ENCODE assay signal across 22 cellular contexts in genomic region chr3:29438580-29438979, GRCh38.
DNase-seq lines count a peak whose midpoint lies in the region; ATAC-seq and TF ChIP-seq lines count a peak whose summit lies in the region.
"Had no signal": no experiment of that assay in that cellular context is flagged by ENCODE, and none has a peak within 500 bp of the region (broad histone marks: within the 10 kb centered on the region; RNA-seq: fewer than 3 reads in every experiment).

No MANE protein-coding gene starts in this region.

- 95% methylated on average over 3 of the region's 3 CpGs for WGBS in smooth muscle cell (ENCODE audit: low lambda C conversion rate)

- H3K27ac Mint-ChIP-seq in HFFc6, result peak overlapping the region; percentile 1; the same call in 1 of the 2 replicates
- H3K27ac Mint-ChIP-seq in mesothelial cell of epicardium, result peak overlapping the region; percentile 5
- no peak overlapping the region for H3K27ac Mint-ChIP-seq in stimulated activated memory B cell treated with anti-CD40 and anti-IgM and Interleukin-4, amounts not matched to agents 10 μg/mL and 1 μg/mL and 100 μg/mL, for 72 hours
- H3K27ac Mint-ChIP-seq: CD4-positive, alpha-beta T cell had no signal

- H2AFZ ChIP-seq in SU-DHL-6 (ENCODE audit: low read depth, low read length, severe bottlenecking) (peak overlapping the region; percentile 24), smooth muscle cell (ENCODE audit: low read depth) (no peak overlapping the region)

- TF ChIP-seq CTCF in HFFc6 (IDR thresholded peaks at IDR 0.05) (no peak), SU-DHL-6 (IDR thresholded peaks at IDR 0.05; ENCODE audit: insufficient read depth, low read length, poor library complexity, severe bottlenecking) (no peak), mesothelial cell of epicardium (IDR thresholded peaks at IDR 0.05; ENCODE audit: unreplicated experiment) (no peak), smooth muscle cell (IDR thresholded peaks at IDR 0.05; ENCODE audit: borderline replicate concordance, insufficient read depth, poor library complexity, severe bottlenecking) (no peak)

- H3K4me1 Mint-ChIP-seq in HFFc6 (ENCODE audit: low read depth), result peaks cover 58% of the 10 kb centered on the region
- H3K4me1 Mint-ChIP-seq in mesothelial cell of epicardium, result peaks cover 29% of the 10 kb centered on the region
- H3K4me1 Mint-ChIP-seq in stimulated activated memory B cell treated with anti-CD40 and anti-IgM and Interleukin-4, amounts not matched to agents 10 μg/mL and 1 μg/mL and 100 μg/mL, for 72 hours, result no peaks in the 10 kb centered on the region

- DNase-seq in HFFc6, result no peak
- DNase-seq in mesothelial cell of epicardium (ENCODE audit: low spot score in 2 of 2, unreplicated experiment in 2 of 2), result no peak
- DNase-seq in smooth muscle cell (lab: John Stamatoyannopoulos, UW; ENCODE audit: unreplicated experiment), result no peak
- DNase-seq in HAP-1 (ENCODE audit: low spot score in 2 of 2), result no peak
- no peak for DNase-seq in substantia nigra (lab: John Stamatoyannopoulos, UW)
- DNase-seq: Caco-2; CD4-positive, alpha-beta T cell; DMS 273 treated with DMSO at 0.1 percent for 48 hours; DND-41; GDM1; H7; NCI-H1105 treated with DMSO at 0.1 percent for 48 hours; NCI-H1694; NCI-H2081 treated with DMSO at 0.1 percent for 48 hours; NCI-H2171 treated with DMSO at 0.1 percent for 48 hours; NCI-H524 treated with DMSO at 0.1 percent for 48 hours; OCI-M1; Right ventricle myocardium superior had no signal

- H3K36me3 Mint-ChIP-seq in HFFc6 (ENCODE audit: low read depth) (peaks cover 21% of the 10 kb centered on the region), mesothelial cell of epicardium (peaks cover 16% of the 10 kb centered on the region)
- no peaks in the 10 kb centered on the region for H3K36me3 Mint-ChIP-seq in stimulated activated memory B cell treated with anti-CD40 and anti-IgM and Interleukin-4, amounts not matched to agents 10 μg/mL and 1 μg/mL and 100 μg/mL, for 72 hours

- H3K27me3 Mint-ChIP-seq in HFFc6 (ENCODE audit: insufficient read depth), result no peaks in the 10 kb centered on the region
- H3K27me3 Mint-ChIP-seq in mesothelial cell of epicardium (ENCODE audit: low read depth), result no peaks in the 10 kb centered on the region
- no peaks in the 10 kb centered on the region for H3K27me3 Mint-ChIP-seq in stimulated activated memory B cell treated with anti-CD40 and anti-IgM and Interleukin-4, amounts not matched to agents 10 μg/mL and 1 μg/mL and 100 μg/mL, for 72 hours
- H3K27me3 Mint-ChIP-seq: CD4-positive, alpha-beta T cell had no signal

- in situ Hi-C loops in HAP-1 (cut with MboI; ENCODE audit: low sequenced_read_pairs), result no loop called here

- H3K27ac ChIP-seq in SU-DHL-6 (ENCODE audit: low read depth, low read length), result no peak overlapping the region
- H3K27ac ChIP-seq in smooth muscle cell (ENCODE audit: low read depth), result peak overlapping the region; percentile 82
- H3K27ac ChIP-seq in substantia nigra (ENCODE audit: low read depth, low read length, poor library complexity, severe bottlenecking), result no peak overlapping the region
- H3K27ac ChIP-seq: KMS-11 had no signal

- H4K20me1 ChIP-seq in SU-DHL-6 (ENCODE audit: low read depth, low read length), result no peaks in the 10 kb centered on the region
- H4K20me1 ChIP-seq in smooth muscle cell (ENCODE audit: low read depth), result no peaks in the 10 kb centered on the region

- H3F3A ChIP-seq in SU-DHL-6 (ENCODE audit: insufficient read depth), result no peaks in the 10 kb centered on the region
- peaks cover 15% of the 10 kb centered on the region for H3F3A ChIP-seq in smooth muscle cell (ENCODE audit: low read depth)

- H3K27me3 ChIP-seq in SU-DHL-6 (ENCODE audit: low read length) (no peaks in the 10 kb centered on the region), smooth muscle cell (ENCODE audit: low read depth) (no peaks in the 10 kb centered on the region), HAP-1 (ENCODE audit: low read depth) (no peaks in the 10 kb centered on the region)

- no peak overlapping the region for H3K9ac ChIP-seq in SU-DHL-6 (ENCODE audit: low read length)
- no peak overlapping the region for H3K9ac ChIP-seq in smooth muscle cell (ENCODE audit: low read depth)
- H3K9ac ChIP-seq: KMS-11 had no signal

- H3K4me1 ChIP-seq in smooth muscle cell (ENCODE audit: low read depth) (peaks cover 35% of the 10 kb centered on the region), HAP-1 (peaks cover 32% of the 10 kb centered on the region)
- H3K4me1 ChIP-seq: Caco-2 had no signal

- no peaks in the 10 kb centered on the region for H3K9me3 Mint-ChIP-seq in HFFc6
- H3K9me3 Mint-ChIP-seq in mesothelial cell of epicardium, result peaks cover 17% of the 10 kb centered on the region
- H3K9me3 Mint-ChIP-seq in stimulated activated memory B cell treated with anti-CD40 and anti-IgM and Interleukin-4, amounts not matched to agents 10 μg/mL and 1 μg/mL and 100 μg/mL, for 72 hours, result peaks cover 6% of the 10 kb centered on the region

- H3K4me2 ChIP-seq in SU-DHL-6 (ENCODE audit: low read depth, low read length, poor library complexity, severe bottlenecking), result no peak overlapping the region
- H3K4me2 ChIP-seq in smooth muscle cell, result peak overlapping the region; percentile 10
- H3K4me2 ChIP-seq: KMS-11 had no signal

- H3K9me3 ChIP-seq in SU-DHL-6 (ENCODE audit: insufficient read depth, low read length) (no peaks in the 10 kb centered on the region), smooth muscle cell (replicated peaks; ENCODE audit: low read depth) (no peaks in the 10 kb centered on the region), HAP-1 (no peaks in the 10 kb centered on the region)
- H3K9me3 ChIP-seq: Caco-2 had no signal

- H3K36me3 ChIP-seq in SU-DHL-6 (ENCODE audit: low read length) (no peaks in the 10 kb centered on the region), smooth muscle cell (ENCODE audit: low read depth) (peaks cover 2% of the 10 kb centered on the region), HAP-1 (replicated peaks) (no peaks in the 10 kb centered on the region; the same call in 1 of the 2 replicates)

- H3K79me2 ChIP-seq in SU-DHL-6 (ENCODE audit: insufficient read depth, low read length) (no peaks in the 10 kb centered on the region), smooth muscle cell (ENCODE audit: low read depth) (peaks cover 80% of the 10 kb centered on the region)

- no peaks in the 10 kb centered on the region; the same call in 1 of the 2 replicates for H3K9me2 ChIP-seq in SU-DHL-6 (replicated peaks; ENCODE audit: insufficient read depth, low read length)

- H3K4me3 ChIP-seq in SU-DHL-6 (ENCODE audit: insufficient read depth, low read length, poor library complexity, severe bottlenecking), result no peak overlapping the region
- no peak overlapping the region for H3K4me3 ChIP-seq in smooth muscle cell
- no peak overlapping the region for H3K4me3 ChIP-seq in HAP-1

- H3K4me3 Mint-ChIP-seq in HFFc6 (no peak overlapping the region), mesothelial cell of epicardium (no peak overlapping the region)
- H3K4me3 Mint-ChIP-seq in stimulated activated memory B cell treated with anti-CD40 and anti-IgM and Interleukin-4, amounts not matched to agents 10 μg/mL and 1 μg/mL and 100 μg/mL, for 72 hours, result no peak overlapping the region
- H3K4me3 Mint-ChIP-seq: CD4-positive, alpha-beta T cell had no signal

- no peak for ATAC-seq in HG03175 (IDR thresholded peaks at IDR 0.05; ENCODE audit: unreplicated experiment)
- ATAC-seq in stimulated activated memory B cell treated with anti-CD40 and anti-IgM and Interleukin-4, amounts not matched to agents 10 μg/mL and 1 μg/mL and 100 μg/mL, for 72 hours, result no peak
